Comparison of ENCODE assay signal across 14 cellular contexts in genomic region chr6:146709036-146709622, GRCh38.
"Had no signal": no experiment of that assay in that cellular context is flagged by ENCODE, and none has a peak within 500 bp of the region (broad histone marks: within the 10 kb centered on the region; RNA-seq: fewer than 3 reads in every experiment).

No MANE protein-coding gene starts in this region.

- H3K27ac ChIP-seq: gastroesophageal sphincter, heart right ventricle, testis had no signal

- H3K4me3 ChIP-seq: gastroesophageal sphincter, heart right ventricle, smooth muscle cell, testis had no signal

- H3K4me1 ChIP-seq: gastroesophageal sphincter, heart right ventricle, testis had no signal

- H3K36me3 ChIP-seq: gastroesophageal sphincter, heart right ventricle had no signal

- H3K9me3 ChIP-seq: testis had no signal

- DNase-seq: activated CD4-positive, alpha-beta memory T cell treated with anti-CD3 and anti-CD28 coated beads, Interleukin-2, amount 10 ng/mL, durations not matched to agents 7 days and 5 days; activated CD4-positive, alpha-beta T cell treated with anti-CD3 and anti-CD28 coated beads for 4 hours; activated naive CD4-positive, alpha-beta T cell; activated naive CD8-positive, alpha-beta T cell treated with anti-CD3 and anti-CD28 coated beads for 36 hours; activated T-cell treated with anti-CD3 and anti-CD28 coated beads, Interleukin-2, amount 50 U/mL, for 1 hour; amniotic stem cell; effector CD4-positive, alpha-beta T cell; heart right ventricle; left ventricle myocardium superior; nephron progenitor cell; stimulated activated CD4-positive, alpha-beta T cell treated with anti-CD3 and anti-CD28 coated beads, Interleukin-4, amount 100 ng/mL, for 24 hours; testis had no signal

- H3K4me2 ChIP-seq: smooth muscle cell had no signal

- H3K27me3 ChIP-seq: gastroesophageal sphincter, testis had no signal
